7 cellular contexts compared by ENCODE assay signal in the genomic region with DNA sequence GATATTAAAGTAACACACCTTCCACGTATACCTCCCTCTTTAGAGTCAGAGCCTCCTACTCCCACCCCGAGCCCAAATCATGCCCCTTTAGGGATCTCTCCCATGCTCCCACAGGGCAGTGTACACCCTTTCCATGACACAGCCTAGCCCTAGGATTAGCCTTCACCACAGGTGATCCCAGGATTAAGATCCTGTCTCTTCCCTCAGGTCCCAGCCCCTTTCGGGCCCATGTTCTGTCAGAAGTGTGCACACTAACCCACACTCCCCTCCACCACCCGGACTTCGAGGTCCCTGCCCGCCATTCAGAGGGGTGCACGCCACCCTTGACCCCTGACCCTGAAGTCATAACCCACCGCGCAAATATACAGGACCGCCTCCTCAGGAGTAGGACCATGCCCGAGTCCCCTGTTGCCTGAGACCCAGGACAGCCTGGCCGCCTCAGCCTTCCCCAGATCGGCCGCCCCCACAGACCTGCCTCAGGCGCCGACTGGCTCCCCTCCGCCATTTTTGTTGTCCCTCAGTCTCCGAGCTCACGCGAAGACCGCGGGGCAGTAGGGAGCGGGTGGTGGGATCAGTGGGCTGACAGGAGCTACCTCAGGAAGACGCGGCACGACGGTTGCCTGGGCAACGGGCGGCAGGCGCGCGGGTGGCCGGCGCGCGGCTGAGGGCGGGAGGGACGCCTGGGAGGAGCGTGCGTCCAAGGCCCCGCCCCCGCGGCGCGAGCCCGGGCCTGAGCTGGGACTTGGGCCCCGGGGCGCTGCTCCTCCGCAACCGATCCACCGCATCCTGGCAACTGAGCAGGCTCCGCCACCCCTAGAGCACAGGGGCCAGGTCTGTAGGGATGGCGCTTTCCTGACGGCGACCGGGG. TPM values are rescaled to one million over a fixed set of nuclear protein-coding genes. Genes with fewer than 3 reads are reported as not detected.
DNase-seq lines count a peak whose midpoint lies in the region; ATAC-seq, FAIRE-seq and TF ChIP-seq lines count a peak whose summit lies in the region.

A gene (minus strand): TSS at position 663 of the 868 bp plus-strand sequence.

- no peak for FAIRE-seq in small intestine (lab: Jason Lieb, UNC)

- H3K27ac ChIP-seq in breast epithelium (peak within 1 kb of the TSS; percentile 10 to 46), small intestine (ENCODE audit: low read depth in 1 of 2, low read length in 1 of 2) (no peak within 1 kb of the TSS)

- H3K4me3 ChIP-seq in breast epithelium, result peak within 1 kb of the TSS; percentile 43 to 74 (median 63)
- H3K4me3 ChIP-seq in small intestine (ENCODE audit: low read depth in 1 of 2, low read length in 2 of 2), result peak within 1 kb of the TSS; percentile 32 to 33

- intact Hi-C loops in breast epithelium (cut with DNase I; ENCODE audit: low total_unique reads), result no loop called here

- H3K36me3 ChIP-seq in breast epithelium (no peaks in the 10 kb centered on the region), small intestine (ENCODE audit: control insufficient read depth in 2 of 2, insufficient read depth in 2 of 2, low read length in 2 of 2) (no peaks in the 10 kb centered on the region)

- whole genome bisulfite sequencing in small intestine, 3 donors, result 9 to 14% (median 12%) methylated on average over 41 to 56 of the region's 56 CpGs

- peak; percentile 83 for ATAC-seq in GM21526 (IDR thresholded peaks at IDR 0.05; ENCODE audit: low FRiP score, unreplicated experiment)
- ATAC-seq in GM19328 (IDR thresholded peaks at IDR 0.05; ENCODE audit: unreplicated experiment), result no peak

- no peaks in the 10 kb centered on the region for H3K4me1 ChIP-seq in breast epithelium
- H3K4me1 ChIP-seq in small intestine (ENCODE audit: control insufficient read depth in 2 of 2, insufficient read depth in 1 of 2, low read depth in 1 of 2, low read length in 1 of 2), result no peaks in the 10 kb centered on the region

- H3K27me3 ChIP-seq in breast epithelium, result no peaks in the 10 kb centered on the region
- H3K27me3 ChIP-seq in small intestine (ENCODE audit: control insufficient read depth in 2 of 2, insufficient read depth in 2 of 2, low read length in 2 of 2), result peaks cover 0 to 6% of the 10 kb centered on the region in 2 donors

- no peak for TF ChIP-seq CTCF in breast epithelium (IDR thresholded peaks at IDR 0.05)

- DNase-seq in NCI-H2196 treated with DMSO at 0.1 percent for 48 hours (lab: John Stamatoyannopoulos, UW; ENCODE audit: unreplicated experiment) (peak; percentile 35), breast epithelium (ENCODE audit: low spot score in 2 of 2) (peak; percentile 37 to 57), islet precursor cell (peak; percentile 64), small intestine (peak; percentile 13), HuH-7 (ENCODE audit: low spot score) (no peak)

- no peaks in the 10 kb centered on the region for H3K9me3 ChIP-seq in breast epithelium
- no peaks in the 10 kb centered on the region for H3K9me3 ChIP-seq in small intestine (ENCODE audit: control insufficient read depth, low read depth)

- TF ChIP-seq POLR2A in breast epithelium (IDR thresholded peaks at IDR 0.05), result no peak

RNA-seq across cellular contexts. Expression of the gene that starts here (rescaled TPM):
- 1 to 10 TPM; 1.3 to 1.9 (median 1.8) TPM for total RNA-seq in breast epithelium
- under 1 TPM in 1 of 3 donors, not detected in 2; 0.10 TPM for polyA plus RNA-seq in small intestine

Comparison
In these comparisons a context has a peak if more than half of its experiments do, and no peak if none do; other contexts are left out.
1. Peak in DNase-seq and H3K4me3 ChIP-seq in small intestine; RNA of the gene not detected or under 1 TPM.
2. H3K27ac ChIP-seq: peak in breast epithelium (2 of 2); none in small intestine (0 of 2).